Comparison of ENCODE assay signal across 24 cellular contexts in genomic region chr10:96397902-96398301, GRCh38. TPM values are rescaled to one million over a fixed set of nuclear protein-coding genes. Genes with fewer than 3 reads are reported as not detected.
A peak's percentile ranks its signal among the peaks of the same experiment; 100 is the strongest.
DNase-seq lines count a peak whose midpoint lies in the region; ATAC-seq and TF ChIP-seq lines count a peak whose summit lies in the region.
"Had no signal": no experiment of that assay in that cellular context is flagged by ENCODE, and none has a peak within 500 bp of the region (broad histone marks: within the 10 kb centered on the region; RNA-seq: fewer than 3 reads in every experiment).

No MANE protein-coding gene starts in this region.

- no peak for TF ChIP-seq CTCF in GM20000 (IDR thresholded peaks at IDR 0.05; ENCODE audit: extremely low read depth, missing control alignments)
- TF ChIP-seq CTCF in chondrocyte (IDR thresholded peaks at IDR 0.05): no peak

- peaks cover 43% of the 10 kb centered on the region for H3K27me3 Mint-ChIP-seq in T-helper 1 cell treated with Interleukin-12 subunit alpha and Interleukin-12 subunit beta and Interleukin-4 antibody, amounts not matched to agents 30 μg/mL and 1 μg/mL, for 36 hours (ENCODE audit: low read depth)
- peaks cover 57% of the 10 kb centered on the region for H3K27me3 Mint-ChIP-seq in chondrocyte (ENCODE audit: low read depth)

- H3K27ac Mint-ChIP-seq in T-helper 1 cell treated with Interleukin-12 subunit alpha and Interleukin-12 subunit beta and Interleukin-4 antibody, amounts not matched to agents 30 μg/mL and 1 μg/mL, for 36 hours: peak overlapping the region; percentile 65
- H3K27ac Mint-ChIP-seq in chondrocyte (ENCODE audit: unreplicated experiment): no peak overlapping the region
- H3K27ac Mint-ChIP-seq: CD4-positive, alpha-beta T cell; CD8-positive, alpha-beta memory T cell; GM23338; HFFc6 had no signal

- H3K36me3 ChIP-seq in H7 (replicated peaks; ENCODE audit: control insufficient read depth, insufficient read depth, low read length): no peaks in the 10 kb centered on the region
- H3K36me3 ChIP-seq: BE2C; BLaER1 treated with 17β-estradiol and CSF1 and Interleukin-3, amounts not matched to agents 10 nM and 100 nM; HAP-1 had no signal

- DNase-seq in T-helper 1 cell (no peak), H7 (peak; percentile 6), left cardiac atrium (no peak), right cardiac atrium (no peak), GM20000 (ENCODE audit: low spot score) (no peak), chondrocyte (ENCODE audit: low spot score) (no peak)
- DNase-seq: AML-193; BE2C; CD4-positive, alpha-beta T cell; CD8-positive, alpha-beta memory T cell; DMS 273 treated with DMSO at 0.1 percent for 48 hours; DMS79; EL; GDM1; HFFc6 had no signal

- no peaks in the 10 kb centered on the region for H3K9me3 Mint-ChIP-seq in T-helper 1 cell treated with Interleukin-12 subunit alpha and Interleukin-12 subunit beta and Interleukin-4 antibody, amounts not matched to agents 30 μg/mL and 1 μg/mL, for 36 hours
- H3K9me3 Mint-ChIP-seq in chondrocyte (ENCODE audit: low read depth): no peaks in the 10 kb centered on the region
- H3K9me3 Mint-ChIP-seq: CD14-positive monocyte; CD4-positive, alpha-beta T cell; CD8-positive, alpha-beta memory T cell; GM23338; HFFc6 had no signal

- intact Hi-C loops in left cardiac atrium (cut with DNase I) (loop anchor here (2.0 to 10.0 kb wide), 4 partner anchors 114 to 627 kb away; partner anchors contain the start of gene TLL2 (in 2 of the 2)), right cardiac atrium (cut with DNase I) (loop anchor here in 3 of 4 donors (2.0 to 10.0 kb wide), 4 partner anchors 114 to 427 kb away; partner anchors contain the start of gene TLL2 (in 2 of the 3))

- no peaks in the 10 kb centered on the region for H3K9me3 ChIP-seq in right cardiac atrium (ENCODE audit: control insufficient read depth, low read length)
- H3K9me3 ChIP-seq: BE2C; BLaER1 treated with 17β-estradiol and CSF1 and Interleukin-3, amounts not matched to agents 10 nM and 100 nM; HAP-1 had no signal

- no peak overlapping the region for H3K4me3 ChIP-seq in H7 (ENCODE audit: insufficient read depth, low read depth, low read length)
- no peak overlapping the region for H3K4me3 ChIP-seq in right cardiac atrium (ENCODE audit: low read length)
- H3K4me3 ChIP-seq: BLaER1 treated with 17β-estradiol and CSF1 and Interleukin-3, amounts not matched to agents 10 nM and 100 nM; GM12878; GM23338; HAP-1 had no signal

- peak overlapping the region; percentile 63 for H3K27ac ChIP-seq in right cardiac atrium (ENCODE audit: low read length)
- H3K27ac ChIP-seq: 22Rv1; BLaER1 treated with 17β-estradiol and CSF1 and Interleukin-3, amounts not matched to agents 10 nM and 100 nM had no signal

- WGBS in right cardiac atrium: 79% methylated on average over 1 of the region's 1 CpG

- peaks cover 2% of the 10 kb centered on the region for H3K4me1 ChIP-seq in right cardiac atrium (ENCODE audit: control insufficient read depth, insufficient read depth, low read length)
- H3K4me1 ChIP-seq: BE2C, HAP-1 had no signal

- H3K4me3 Mint-ChIP-seq in T-helper 1 cell treated with Interleukin-12 subunit alpha and Interleukin-12 subunit beta and Interleukin-4 antibody, amounts not matched to agents 30 μg/mL and 1 μg/mL, for 36 hours: no peak overlapping the region
- no peak overlapping the region for H3K4me3 Mint-ChIP-seq in chondrocyte (ENCODE audit: unreplicated experiment)
- H3K4me3 Mint-ChIP-seq: CD14-positive monocyte; CD4-positive, alpha-beta T cell; CD8-positive, alpha-beta memory T cell; GM23338; HFFc6 had no signal

- H3K27me3 ChIP-seq in H7 (ENCODE audit: control insufficient read depth, insufficient read depth, low read length): no peaks in the 10 kb centered on the region
- H3K27me3 ChIP-seq in right cardiac atrium (ENCODE audit: control insufficient read depth, insufficient read depth): no peaks in the 10 kb centered on the region
- H3K27me3 ChIP-seq: BLaER1 treated with 17β-estradiol and CSF1 and Interleukin-3, amounts not matched to agents 10 nM and 100 nM had no signal

- ATAC-seq in left cardiac atrium (peak; percentile 73 to 87), right cardiac atrium (peak; percentile 55 to 64), HG02763 (IDR thresholded peaks at IDR 0.05; ENCODE audit: unreplicated experiment) (no peak)
- ATAC-seq: GM12878, GM23338 had no signal

- H3K4me1 Mint-ChIP-seq in T-helper 1 cell treated with Interleukin-12 subunit alpha and Interleukin-12 subunit beta and Interleukin-4 antibody, amounts not matched to agents 30 μg/mL and 1 μg/mL, for 36 hours (ENCODE audit: low read depth): no peaks in the 10 kb centered on the region
- H3K4me1 Mint-ChIP-seq in chondrocyte (ENCODE audit: low read depth): no peaks in the 10 kb centered on the region

- no peaks in the 10 kb centered on the region for H3K36me3 Mint-ChIP-seq in T-helper 1 cell treated with Interleukin-12 subunit alpha and Interleukin-12 subunit beta and Interleukin-4 antibody, amounts not matched to agents 30 μg/mL and 1 μg/mL, for 36 hours (ENCODE audit: low read depth)
- no peaks in the 10 kb centered on the region for H3K36me3 Mint-ChIP-seq in chondrocyte (ENCODE audit: low read depth)
- H3K36me3 Mint-ChIP-seq: CD14-positive monocyte; CD8-positive, alpha-beta memory T cell had no signal

RNA-seq across cellular contexts. Expression of gene OPALIN, which starts 39.1 kb away (rescaled TPM):
- not detected in 2 replicates for total RNA-seq in H7 (2014; rRNA removed; shearing (Covaris generic))
- total RNA-seq in left cardiac atrium: not detected
- not detected for total RNA-seq in right cardiac atrium
- not detected for polyA plus RNA-seq in right cardiac atrium
- not detected in 3 replicates for total RNA-seq in chondrocyte
- total RNA-seq: CD4-positive, alpha-beta T cell; CD8-positive, alpha-beta memory T cell; GM12878; GM23338; H4; HFFc6 had no signal
- polyA plus RNA-seq: CD14-positive monocyte; CD8-positive, alpha-beta memory T cell; GM12878; GM23338 had no signal
